8 cellular contexts compared by ENCODE assay signal in the genomic region with DNA sequence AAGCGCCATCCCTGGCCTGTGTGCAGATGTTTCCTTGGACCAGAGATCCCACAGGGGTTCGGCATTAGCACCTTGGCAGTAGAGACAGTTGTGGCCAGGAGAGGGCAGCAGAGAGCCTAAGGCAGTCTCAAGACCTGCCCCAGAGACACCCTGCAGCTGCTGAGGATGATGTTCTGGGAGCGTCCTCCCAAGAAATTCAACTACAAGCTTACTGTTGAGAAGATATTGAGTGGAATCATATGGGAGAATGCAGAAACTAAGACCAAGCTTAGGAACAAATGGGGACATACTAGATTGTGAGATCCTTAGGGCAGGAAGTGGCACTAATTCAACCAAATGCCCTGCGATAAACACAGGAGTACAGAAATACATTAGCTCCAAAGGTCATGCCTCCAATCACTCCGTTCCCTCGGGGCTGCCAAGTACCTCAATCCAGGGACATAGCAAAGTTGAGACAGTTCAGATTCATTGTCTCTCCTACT. TPM values are rescaled to one million over a fixed set of nuclear protein-coding genes. Genes with fewer than 3 reads are reported as not detected.
A peak's percentile ranks its signal among the peaks of the same experiment; 100 is the strongest.
DNase-seq lines count a peak whose midpoint lies in the region; ATAC-seq and TF ChIP-seq lines count a peak whose summit lies in the region.

No MANE protein-coding gene starts in this region.

- no peak overlapping the region for H3K9ac ChIP-seq in neuronal stem cell (ENCODE audit: low read depth, low read length, poor library complexity)

- H4K91ac ChIP-seq in neuronal stem cell (ENCODE audit: low read depth, low read length, poor library complexity) = no peak overlapping the region

- ATAC-seq in GM21528 (IDR thresholded peaks at IDR 0.05; ENCODE audit: low FRiP score, unreplicated experiment) = peak; percentile 99
- peak; percentile 97 for ATAC-seq in Panc1

- in situ Hi-C loops in Panc1 (cut with HindIII; ENCODE audit: low pct_unique_long_range_greater_than_20kb, low sequenced_read_pairs) = no loop called here

- H2BK12ac ChIP-seq in neuronal stem cell (ENCODE audit: low read length) = no peak overlapping the region

- no peak overlapping the region for H3K27ac ChIP-seq in Panc1 (ENCODE audit: low read length)
- H3K27ac ChIP-seq in neuronal stem cell (replicated peaks; ENCODE audit: low read length) = no peak overlapping the region

- H2BK120ac ChIP-seq in neuronal stem cell (ENCODE audit: low read depth, low read length) = no peak overlapping the region

- POLR2A ChIA-PET in Panc1 (lab: Charles Lee) = no interaction called here

- H3K36me3 ChIP-seq in Panc1 (ENCODE audit: control insufficient read depth, insufficient read depth, low read length) (no peaks in the 10 kb centered on the region), neuronal stem cell (replicated peaks in 1 of 2; ENCODE audit: control insufficient read depth in 2 of 2, insufficient read depth in 2 of 2, low read length in 2 of 2) (no peaks in the 10 kb centered on the region)

- no peak overlapping the region for H2BK5ac ChIP-seq in neuronal stem cell (ENCODE audit: low read length)

- WGBS in neuronal stem cell (ENCODE audit: extremely low coverage in 2 of 2, insufficient read length in 2 of 2, insufficient replicate concordance in 1 of 2), 2 donors = no CpG with 5 or more reads among the region's 6 CpGs

- intact Hi-C loops in Panc1 (cut with micrococcal nuclease; ENCODE audit: unreplicated experiment) = no loop called here

- no peaks in the 10 kb centered on the region for H3K4me1 ChIP-seq in Panc1 (ENCODE audit: control insufficient read depth, insufficient read depth, low read length)
- peaks cover 0 to 6% of the 10 kb centered on the region in 2 donors for H3K4me1 ChIP-seq in neuronal stem cell (ENCODE audit: control insufficient read depth in 2 of 2, insufficient read depth in 1 of 2, low read depth in 1 of 2, low read length in 2 of 2)

- H4K8ac ChIP-seq in neuronal stem cell (ENCODE audit: low read depth, low read length) = no peak overlapping the region

- H2BK15ac ChIP-seq in neuronal stem cell (ENCODE audit: low read length) = no peak overlapping the region

- DNase-seq in DMS53 (lab: John Stamatoyannopoulos, UW) (peak; percentile 86), HuH-7 (ENCODE audit: low spot score) (peak; percentile 65), Panc1 (ENCODE audit: low read depth, low spot score) (peak; percentile 64), activated T-helper 1 cell treated with Interleukin-2 at 50 U/mL for 16 hours (ENCODE audit: low read depth) (peak; percentile 75), fibroblast of pulmonary artery (ENCODE audit: low read depth) (peak; percentile 83), neuronal stem cell (ENCODE audit: low spot score) (peak; percentile 74), superior temporal gyrus (ENCODE audit: extremely low spot score) (peak; percentile 96)

- TF ChIP-seq CTCF in Panc1 (IDR thresholded peaks at IDR 0.05) (peak; percentile 91), fibroblast of pulmonary artery (IDR thresholded peaks at IDR 0.05; ENCODE audit: low read length, missing control alignments) (peak; percentile 100)

- CTCF ChIA-PET in Panc1 (lab: Charles Lee) = interaction anchor here (1.0 kb wide), 1 partner anchor 25 kb away, joined by 3 read pairs; no protein-coding TSS in a partner anchor

- no peak overlapping the region for H3K14ac ChIP-seq in neuronal stem cell (ENCODE audit: low read length)

- no peak overlapping the region for H3K18ac ChIP-seq in neuronal stem cell (ENCODE audit: low read length)

- H3K4me2 ChIP-seq in neuronal stem cell (ENCODE audit: insufficient read depth, low read length, poor library complexity, severe bottlenecking) = no peak overlapping the region

- H3K9me3 ChIP-seq in Panc1 (ENCODE audit: control insufficient read depth, insufficient read depth, low read depth, low read length) (no peaks in the 10 kb centered on the region), neuronal stem cell (replicated peaks in 1 of 2; ENCODE audit: control insufficient read depth in 2 of 2, insufficient read depth in 1 of 2, low read depth in 1 of 2, low read length in 2 of 2) (no peaks in the 10 kb centered on the region)

- H3K27me3 ChIP-seq in Panc1 (ENCODE audit: control insufficient read depth, insufficient read depth, low read length) = no peaks in the 10 kb centered on the region
- H3K27me3 ChIP-seq in neuronal stem cell (ENCODE audit: control insufficient read depth in 3 of 3, insufficient read depth in 3 of 3, low read depth in 1 of 3, low read length in 3 of 3) = no peaks in the 10 kb centered on the region

- H3K4me3 ChIP-seq in Panc1 (ENCODE audit: low read depth in 2 of 2, low read length in 2 of 2) = no peak overlapping the region
- H3K4me3 ChIP-seq in fibroblast of pulmonary artery (replicated peaks; ENCODE audit: low read depth, low read length) = no peak overlapping the region
- H3K4me3 ChIP-seq in neuronal stem cell (ENCODE audit: low read length in 2 of 2) = no peak overlapping the region

- no peak overlapping the region for H2AFZ ChIP-seq in neuronal stem cell (ENCODE audit: low read length)

- no peak overlapping the region for H2AK5ac ChIP-seq in neuronal stem cell (ENCODE audit: low read depth, low read length)

- no peak overlapping the region for H3K23ac ChIP-seq in neuronal stem cell (ENCODE audit: low read depth, low read length, poor library complexity)

- no TSS peak for BruUV-seq in Panc1 (replicated peaks; lab: Mats Ljungman, UMichigan)

- H3K4ac ChIP-seq in neuronal stem cell (ENCODE audit: low read length) = no peak overlapping the region

- H3K79me1 ChIP-seq in neuronal stem cell (ENCODE audit: low read depth, low read length) = no peaks in the 10 kb centered on the region

RNA-seq across cellular contexts. Expression of gene ERMN, which starts 2.0 kb away (rescaled TPM):
- total RNA-seq in Panc1 (2021; ENCODE audit: unreplicated experiment) = not detected
- not detected for polyA plus RNA-seq in Panc1 (2012; ENCODE audit: insufficient read length)
- polyA plus RNA-seq in neuronal stem cell (2013, experiment 1 of 2) = 0.43 TPM
- polyA plus RNA-seq in neuronal stem cell (2013, experiment 2 of 2) = 0.15 TPM
